19 cellular contexts compared by ENCODE assay signal in the genomic region with DNA sequence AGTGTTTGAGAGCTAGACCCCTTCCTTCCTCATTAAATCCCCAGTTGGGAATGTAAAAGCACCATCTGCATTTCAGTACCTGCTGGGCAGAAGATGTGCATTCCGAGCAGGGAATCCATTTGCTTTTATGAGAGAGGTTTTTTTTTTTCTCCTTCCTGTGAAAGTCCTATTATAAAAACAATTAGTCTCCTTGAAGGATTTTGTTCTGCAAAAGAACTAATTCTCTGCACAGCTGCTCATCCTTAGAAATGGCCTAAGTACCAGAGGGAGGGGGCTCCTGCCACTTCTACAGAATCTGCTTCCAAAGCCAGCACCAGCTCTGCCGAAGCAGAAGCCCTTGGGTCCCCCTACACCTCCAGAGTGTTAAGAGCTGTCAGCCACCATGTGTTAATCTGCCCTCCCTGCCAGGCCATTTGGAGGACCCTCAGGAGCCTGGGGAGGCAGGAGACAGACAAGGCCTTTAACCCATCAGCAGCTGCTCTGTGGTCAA. TPM values are rescaled to one million over a fixed set of nuclear protein-coding genes. Genes with fewer than 3 reads are reported as not detected.
DNase-seq lines count a peak whose midpoint lies in the region; ATAC-seq, FAIRE-seq and TF ChIP-seq lines count a peak whose summit lies in the region.
"Had no signal": no experiment of that assay in that cellular context is flagged by ENCODE, and none has a peak within 500 bp of the region (broad histone marks: within the 10 kb centered on the region; RNA-seq: fewer than 3 reads in every experiment).

No MANE protein-coding gene starts in this region.

- TF ChIP-seq CTCF in WTC11 (IDR thresholded peaks at IDR 0.05) (no peak), HepG2 (CRISPR knock-in tag; IDR thresholded peaks at IDR 0.05) (no peak)

- no peak for TF ChIP-seq RAD21 in HepG2 (CRISPR knock-in tag; IDR thresholded peaks at IDR 0.05)

- peak overlapping the region; percentile 88 for H3K27ac Mint-ChIP-seq in WTC11

- H3K9me3 Mint-ChIP-seq in WTC11 = peaks cover 4% of the 10 kb centered on the region; the same call in 1 of the 2 replicates

- H3K27me3 ChIP-seq in HUES64 (ENCODE audit: insufficient read depth, low read length) (no peaks in the 10 kb centered on the region), iPS DF 6.9 (ENCODE audit: control insufficient read depth, insufficient read depth, low read length) (no peaks in the 10 kb centered on the region), HepG2 (ENCODE audit: control insufficient read depth in 1 of 2, insufficient read depth in 2 of 2, low read length in 2 of 2) (peaks cover 0 to 18% of the 10 kb centered on the region in 2 experiments; a peak in 2 of 5 replicates)

- WGBS in HUES64 = 20% methylated on average over 1 of the region's 2 CpGs
- WGBS in iPS DF 6.9 (ENCODE audit: insufficient coverage, insufficient read length) = no CpG with 5 or more reads among the region's 2 CpGs
- WGBS in HepG2 (ENCODE audit: low lambda C conversion rate) = 0% methylated on average over 2 of the region's 2 CpGs

- no peaks in the 10 kb centered on the region for H3K36me3 Mint-ChIP-seq in WTC11

- in situ Hi-C loops in HepG2 (cut with HindIII; ENCODE audit: extremely low pct_ligation_motif_present, low pct_unique_long_range_greater_than_20kb) = no loop called here

- H3K79me2 ChIP-seq in HepG2 (ENCODE audit: insufficient read depth, low read length) = no peaks in the 10 kb centered on the region

- FAIRE-seq in HepG2 (lab: Jason Lieb, UNC) = no peak
- FAIRE-seq: A204.1, RCC 7860 had no signal

- ATAC-seq in WTC11 = peak; percentile 90
- no peak for ATAC-seq in esophagus mucosa
- no peak for ATAC-seq in HepG2
- ATAC-seq in HG02642 (IDR thresholded peaks at IDR 0.05; ENCODE audit: poor library complexity, unreplicated experiment) = no peak

- POLR2A ChIA-PET in WTC11 (lab: Charles Lee) = interaction anchor here (0.7 to 1.2 kb wide), 4 partner anchors 51 to 155 kb away, joined by 3 to 6 read pairs (median 4); no protein-coding TSS in a partner anchor
- POLR2A ChIA-PET in HepG2 (lab: Yijun Ruan, JAX) = no interaction called here

- 0 out of 2 replicates have a peak overlapping the region, but pooled peaks have one; percentile 12 for H3K9ac ChIP-seq in HUES64 (ENCODE audit: low read depth, low read length)
- H3K9ac ChIP-seq in HepG2 (ENCODE audit: insufficient read depth, low read depth, low read length) = no peak overlapping the region

- peaks cover 7% of the 10 kb centered on the region for H3K27me3 Mint-ChIP-seq in WTC11 (ENCODE audit: low read depth)

- TF ChIP-seq POLR2A in HepG2 (IDR thresholded peaks at IDR 0.05; ENCODE audit: insufficient read depth in 1 of 2, low read depth in 2 of 2, low read length in 2 of 2) = no peak

- no peaks in the 10 kb centered on the region for H3K9me3 ChIP-seq in HUES64 (ENCODE audit: insufficient read depth, low read depth, low read length)
- no peaks in the 10 kb centered on the region for H3K9me3 ChIP-seq in iPS DF 6.9 (ENCODE audit: control insufficient read depth, insufficient read depth, low read length)
- no peaks in the 10 kb centered on the region for H3K9me3 ChIP-seq in HepG2 (ENCODE audit: low read length)

- BruUV-seq in HepG2 (replicated peaks; lab: Mats Ljungman, UMichigan) = no TSS peak

- H3K27ac ChIP-seq in HUES64 (ENCODE audit: low read depth, low read length) (peak overlapping the region; percentile 96), iPS DF 6.9 (ENCODE audit: low read length) (peak overlapping the region; percentile 98), HepG2 (ENCODE audit: extremely low read length, insufficient read depth, low read length) (no peak overlapping the region)
- H3K27ac ChIP-seq: C4-2B had no signal

- H3K4me3 ChIP-seq in HUES64 (ENCODE audit: low read length) (no peak overlapping the region), iPS DF 6.9 (ENCODE audit: low read length) (no peak overlapping the region), HepG2 (replicated peaks in 1 of 3; ENCODE audit: insufficient read depth in 1 of 3, low read depth in 2 of 3, low read length in 3 of 3) (no peak overlapping the region)

- H3K4me3 Mint-ChIP-seq in WTC11 = peak overlapping the region; percentile 4; the same call in 1 of the 2 replicates

- peaks cover 84% of the 10 kb centered on the region for H3K4me1 Mint-ChIP-seq in WTC11

- H4K20me1 ChIP-seq in HepG2 (ENCODE audit: insufficient read depth, low read length) = no peaks in the 10 kb centered on the region

- H3K4me2 ChIP-seq in HepG2 (ENCODE audit: low read depth, low read length) = no peak overlapping the region

- peaks cover 43% of the 10 kb centered on the region for H3K4me1 ChIP-seq in HUES64 (ENCODE audit: insufficient read depth, low read length)
- peaks cover 9% of the 10 kb centered on the region for H3K4me1 ChIP-seq in iPS DF 6.9 (ENCODE audit: control insufficient read depth, insufficient read depth, low read length)
- no peaks in the 10 kb centered on the region for H3K4me1 ChIP-seq in HepG2 (ENCODE audit: insufficient read depth, low read length)

- TF ChIP-seq EP300 in HepG2 (IDR thresholded peaks at IDR 0.05; ENCODE audit: low read depth in 2 of 2, low read length in 2 of 2) (no peak), HepG2 (CRISPR knock-in tag; IDR thresholded peaks at IDR 0.05; ENCODE audit: borderline replicate concordance) (no peak)

- DNase-seq in D341Med (ENCODE audit: low spot score) (peak; percentile 57), WTC11 (ENCODE audit: low spot score) (peak; percentile 58), iPS DF 6.9 (ENCODE audit: low read depth, low spot score) (peak; percentile 74), KG1 (lab: John Stamatoyannopoulos, UW) (no peak), HepG2 (ENCODE audit: low spot score) (no peak)
- DNase-seq: DMS153, EL, IMR-90, NCI-H2029, NCI-H345, NCI-H748 treated with DMSO at 0.1 percent for 48 hours, SHP77 treated with DMSO at 0.1 percent for 48 hours had no signal

- CTCF ChIA-PET in WTC11 (lab: Charles Lee) = interaction anchor here (0.8 to 4.2 kb wide), 9 partner anchors 8 to 494 kb away, joined by 3 to 42 read pairs (median 5); no protein-coding TSS in a partner anchor
- CTCF ChIA-PET in HepG2 (lab: Yijun Ruan, JAX; ENCODE audit: low intra/inter-chr PET ratio, low total read pairs) = no interaction called here

- intact Hi-C loops in HepG2 (cut with micrococcal nuclease; ENCODE audit: unreplicated experiment) = no loop called here

- no peak overlapping the region for H2AFZ ChIP-seq in HepG2 (ENCODE audit: low read length)

- no peaks in the 10 kb centered on the region for H3K36me3 ChIP-seq in HUES64 (ENCODE audit: insufficient read depth, low read length)
- H3K36me3 ChIP-seq in iPS DF 6.9 (ENCODE audit: control insufficient read depth, insufficient read depth, low read length) = no peaks in the 10 kb centered on the region
- no peaks in the 10 kb centered on the region for H3K36me3 ChIP-seq in HepG2 (replicated peaks in 1 of 2; ENCODE audit: control insufficient read depth in 1 of 2, insufficient read depth in 2 of 2, low read length in 2 of 2)

TF ChIP-seq in WTC11, 78 proteins besides CTCF, POLR2A, EP300 and RAD21 (continues in another document):
- TF ChIP-seq MYBL2 (CRISPR knock-in tag; IDR thresholded peaks at IDR 0.05) (no peak), ZBTB21 (CRISPR knock-in tag; IDR thresholded peaks at IDR 0.05; ENCODE audit: borderline replicate concordance) (no peak), ZNF416 (CRISPR knock-in tag; IDR thresholded peaks at IDR 0.05) (no peak), JAZF1 (CRISPR knock-in tag; IDR thresholded peaks at IDR 0.05) (no peak), NR2C2 (CRISPR knock-in tag; IDR thresholded peaks at IDR 0.05) (no peak), ATF1 (CRISPR knock-in tag; IDR thresholded peaks at IDR 0.05) (no peak), OVOL2 (CRISPR knock-in tag; IDR thresholded peaks at IDR 0.05; ENCODE audit: borderline replicate concordance) (no peak), FOXJ3 (CRISPR knock-in tag; IDR thresholded peaks at IDR 0.05; ENCODE audit: borderline replicate concordance) (0 out of 2 replicates have a peak, but pooled peaks have one; percentile 6)

TF ChIP-seq in HepG2, 621 proteins besides CTCF, POLR2A, EP300 and RAD21:
- TF ChIP-seq NFYC (CRISPR knock-in tag; IDR thresholded peaks at IDR 0.05) = no peak
- TF ChIP-seq HNRNPK (IDR thresholded peaks at IDR 0.05; ENCODE audit: low read depth, low read length, poor library complexity, severe bottlenecking) = no peak
- TF ChIP-seq ZMYM2 (CRISPR knock-in tag; IDR thresholded peaks at IDR 0.05) = no peak
- no peak for TF ChIP-seq ZNF562 (CRISPR knock-in tag; IDR thresholded peaks at IDR 0.05; ENCODE audit: borderline replicate concordance)
- TF ChIP-seq CCDC6 (CRISPR knock-in tag; IDR thresholded peaks at IDR 0.05) = no peak

RNA-seq across cellular contexts. Expression of gene SERPINE3, which starts 36.4 kb away (rescaled TPM):
- 0.15 TPM for polyA plus RNA-seq in HUES64 (2013, experiment 1 of 2)
- not detected for polyA plus RNA-seq in HUES64 (2013, experiment 2 of 2)
- total RNA-seq in WTC11 (2021) = 0.16 to 0.64 TPM (median 0.59 TPM) in 3 replicates
- not detected for total RNA-seq in esophagus mucosa
- total RNA-seq in HepG2 (2016; rRNA removed; fragmentation: Illumina TruSeq; extraction: Trizol) = not detected in 2 replicates
- not detected in 2 replicates for total RNA-seq in HepG2 (2016; cell fraction: cytosol; rRNA removed; fragmentation: Illumina TruSeq; extraction: Trizol; ENCODE audit: low read depth)
- total RNA-seq in HepG2 (2016; cell fraction: insoluble cytoplasmic fraction; rRNA removed; fragmentation: Illumina TruSeq; extraction: Trizol) = not detected in 2 replicates
- not detected in 2 replicates for total RNA-seq in HepG2 (2016; cell fraction: membrane; rRNA removed; fragmentation: Illumina TruSeq; extraction: Trizol)
- not detected in 2 replicates for total RNA-seq in HepG2 (2016; cell fraction: nucleus; rRNA removed; fragmentation: Illumina TruSeq; extraction: Trizol)
- polyA plus RNA-seq in HepG2 (2011; rRNA removed) = not detected in 2 replicates
- not detected in 2 replicates for polyA plus RNA-seq in HepG2 (2011; cell fraction: cytosol; rRNA removed)
- polyA plus RNA-seq in HepG2 (2011; cell fraction: nucleus; rRNA removed) = not detected in 2 replicates
- polyA plus RNA-seq in HepG2 (2012) = not detected in 2 replicates
- polyA plus RNA-seq in HepG2 (2016; cell fraction: cytosol; fragmentation: Illumina TruSeq; extraction: Trizol; ENCODE audit: low read depth) = not detected in 2 replicates
- not detected in 2 replicates for polyA plus RNA-seq in HepG2 (2016; cell fraction: insoluble cytoplasmic fraction; fragmentation: Illumina TruSeq; extraction: Trizol; ENCODE audit: low read depth)
- not detected in 2 replicates for polyA plus RNA-seq in HepG2 (2016; cell fraction: membrane; fragmentation: Illumina TruSeq; extraction: Trizol; ENCODE audit: low read depth)
- not detected in 2 replicates for polyA plus RNA-seq in HepG2 (2016; cell fraction: nucleus; fragmentation: Illumina TruSeq; extraction: Trizol; ENCODE audit: insufficient read depth, low read depth)
- not detected in 2 replicates for polyA minus RNA-seq in HepG2 (2011; rRNA and poly(A)+ RNA removed; ENCODE audit: low replicate concordance)
- polyA minus RNA-seq in HepG2 (2011; cell fraction: cytosol; rRNA and poly(A)+ RNA removed) = not detected in 2 replicates
- polyA minus RNA-seq in HepG2 (2011; cell fraction: nucleus; rRNA and poly(A)+ RNA removed) = 0.26 TPM in 1 of 2 replicates, not detected in the other
- total RNA-seq: IMR-90, LHCN-M2 had no signal
- polyA plus RNA-seq: IMR-90 had no signal

Comparison
In these comparisons a context has a peak if more than half of its experiments do, and no peak if none do; other contexts are left out.
1. DNase-seq: peak in D341Med (single experiment), WTC11 (single experiment) and iPS DF 6.9 (single experiment); none in KG1 (single experiment) and HepG2 (single experiment).